ENCODE assay signal across 25 cellular contexts in genomic region chr3:134079111-134079531, GRCh38. TPM values are rescaled to one million over a fixed set of nuclear protein-coding genes. Genes with fewer than 3 reads are reported as not detected.
DNase-seq lines count a peak whose midpoint lies in the region; ATAC-seq and TF ChIP-seq lines count a peak whose summit lies in the region.
"Had no signal": no experiment of that assay in that cellular context is flagged by ENCODE, and none has a peak within 500 bp of the region (broad histone marks: within the 10 kb centered on the region; RNA-seq: fewer than 3 reads in every experiment).

No MANE protein-coding gene starts in this region.

- H3K9ac ChIP-seq in trophoblast cell (ENCODE audit: low read length), result no peak overlapping the region

- H3K14ac ChIP-seq in trophoblast cell (ENCODE audit: low read length), result no peak overlapping the region

- no peak overlapping the region for H2BK5ac ChIP-seq in trophoblast cell (ENCODE audit: low read depth, low read length, poor library complexity)

- H3K4me1 Mint-ChIP-seq in activated CD4-positive, alpha-beta memory T cell treated with anti-CD3 and anti-CD28 coated beads, Interleukin-2, amount 10 ng/mL, durations not matched to agents 7 days and 5 days, result no peaks in the 10 kb centered on the region
- H3K4me1 Mint-ChIP-seq in activated CD4-positive, alpha-beta memory T cell treated with anti-CD3 and anti-CD28 coated beads for 36 hours (ENCODE audit: low read depth), result no peaks in the 10 kb centered on the region
- H3K4me1 Mint-ChIP-seq in T-helper 2 cell treated with Interferon-gamma antibody and Interleukin-4, amounts not matched to agents 5 μg/mL and 100 μg/mL, for 36 hours (ENCODE audit: low read depth), result no peaks in the 10 kb centered on the region
- H3K4me1 Mint-ChIP-seq: activated CD4-positive, alpha-beta T cell treated with anti-CD3 and anti-CD28 coated beads for 36 hours had no signal

- no peak overlapping the region; the same call in 1 of the 2 replicates for H3K4me2 ChIP-seq in PC-9
- no peak overlapping the region for H3K4me2 ChIP-seq in trophoblast cell (ENCODE audit: low read length)

- peaks cover 9% of the 10 kb centered on the region for H3K9me3 ChIP-seq in PC-9 (ENCODE audit: insufficient read depth, low read depth)
- peaks cover 4% of the 10 kb centered on the region for H3K9me3 ChIP-seq in trophoblast cell (ENCODE audit: insufficient read depth, low read depth, low read length)
- H3K9me3 ChIP-seq: neutrophil had no signal

- BruUV-seq in PC-9 (replicated peaks; lab: Mats Ljungman, UMichigan), result no TSS peak

- no peak overlapping the region for H2BK120ac ChIP-seq in trophoblast cell (ENCODE audit: insufficient read depth, low read length, poor library complexity)

- H3K79me1 ChIP-seq in trophoblast cell (ENCODE audit: low read length), result peaks cover 9% of the 10 kb centered on the region

- no peak overlapping the region for H4K91ac ChIP-seq in trophoblast cell (ENCODE audit: low read depth, low read length)

- no peak overlapping the region for H3K4ac ChIP-seq in trophoblast cell (ENCODE audit: low read depth, low read length)

- peaks cover 17% of the 10 kb centered on the region for H3K4me1 ChIP-seq in PC-9 (replicated peaks; ENCODE audit: insufficient read depth)
- H3K4me1 ChIP-seq in trophoblast cell (ENCODE audit: control insufficient read depth in 1 of 2, insufficient read depth in 2 of 2, low read length in 2 of 2), result peaks cover 6 to 8% of the 10 kb centered on the region in 2 experiments
- H3K4me1 ChIP-seq: ascending aorta, psoas muscle, stomach had no signal

- CTCF ChIA-PET in activated CD4-positive, alpha-beta memory T cell treated with anti-CD3 and anti-CD28 coated beads, Interleukin-2, amount 10 ng/mL, durations not matched to agents 7 days and 5 days (lab: Charles Lee), result no interaction called here
- CTCF ChIA-PET in activated CD4-positive, alpha-beta memory T cell treated with anti-CD3 and anti-CD28 coated beads for 36 hours (lab: Charles Lee), result no interaction called here
- CTCF ChIA-PET in PC-9 (lab: Charles Lee), result no interaction called here

- H3K36me3 Mint-ChIP-seq in activated CD4-positive, alpha-beta memory T cell treated with anti-CD3 and anti-CD28 coated beads, Interleukin-2, amount 10 ng/mL, durations not matched to agents 7 days and 5 days (ENCODE audit: low read depth), result no peaks in the 10 kb centered on the region
- H3K36me3 Mint-ChIP-seq in activated CD4-positive, alpha-beta memory T cell treated with anti-CD3 and anti-CD28 coated beads for 36 hours, result no peaks in the 10 kb centered on the region
- H3K36me3 Mint-ChIP-seq in T-helper 2 cell treated with Interferon-gamma antibody and Interleukin-4, amounts not matched to agents 5 μg/mL and 100 μg/mL, for 36 hours (ENCODE audit: low read depth), result no peaks in the 10 kb centered on the region
- H3K36me3 Mint-ChIP-seq: CD8-positive, alpha-beta T cell; type B pancreatic cell had no signal

- H4K8ac ChIP-seq in trophoblast cell (ENCODE audit: low read depth, low read length), result no peak overlapping the region

- H3K27me3 ChIP-seq in PC-9 (ENCODE audit: insufficient read depth, low read depth), result no peaks in the 10 kb centered on the region
- H3K27me3 ChIP-seq in trophoblast cell (ENCODE audit: insufficient read depth, low read length), result no peaks in the 10 kb centered on the region
- H3K27me3 ChIP-seq in dorsolateral prefrontal cortex, result no peaks in the 10 kb centered on the region
- H3K27me3 ChIP-seq: ascending aorta, neutrophil, stomach had no signal

- H2BK12ac ChIP-seq in trophoblast cell (ENCODE audit: low read length), result no peak overlapping the region

- no peak overlapping the region for H3K27ac Mint-ChIP-seq in activated CD4-positive, alpha-beta memory T cell treated with anti-CD3 and anti-CD28 coated beads, Interleukin-2, amount 10 ng/mL, durations not matched to agents 7 days and 5 days
- no peak overlapping the region for H3K27ac Mint-ChIP-seq in activated CD4-positive, alpha-beta memory T cell treated with anti-CD3 and anti-CD28 coated beads for 36 hours
- no peak overlapping the region for H3K27ac Mint-ChIP-seq in T-helper 2 cell treated with Interferon-gamma antibody and Interleukin-4, amounts not matched to agents 5 μg/mL and 100 μg/mL, for 36 hours
- H3K27ac Mint-ChIP-seq: activated CD4-positive, alpha-beta T cell treated with anti-CD3 and anti-CD28 coated beads for 36 hours; CD8-positive, alpha-beta T cell; type B pancreatic cell had no signal

- no peak overlapping the region for H3K23ac ChIP-seq in trophoblast cell (ENCODE audit: low read length)

- H3K4me3 ChIP-seq in PC-9, result no peak overlapping the region
- H3K4me3 ChIP-seq in trophoblast cell (ENCODE audit: low read depth, low read length), result no peak overlapping the region
- no peak overlapping the region for H3K4me3 ChIP-seq in dorsolateral prefrontal cortex
- H3K4me3 ChIP-seq: ascending aorta, GM12878, psoas muscle, stomach had no signal

- no peaks in the 10 kb centered on the region for H4K20me1 ChIP-seq in PC-9 (ENCODE audit: insufficient read depth)

- H2AFZ ChIP-seq in PC-9, result no peak overlapping the region
- H2AFZ ChIP-seq in trophoblast cell (ENCODE audit: insufficient read depth, low read length, poor library complexity), result no peak overlapping the region

- H3K18ac ChIP-seq in trophoblast cell (ENCODE audit: low read length), result no peak overlapping the region

- H4K12ac ChIP-seq in trophoblast cell (ENCODE audit: low read depth, low read length), result no peak overlapping the region

- no peak overlapping the region for H3K4me3 Mint-ChIP-seq in activated CD4-positive, alpha-beta memory T cell treated with anti-CD3 and anti-CD28 coated beads, Interleukin-2, amount 10 ng/mL, durations not matched to agents 7 days and 5 days
- no peak overlapping the region for H3K4me3 Mint-ChIP-seq in activated CD4-positive, alpha-beta memory T cell treated with anti-CD3 and anti-CD28 coated beads for 36 hours
- H3K4me3 Mint-ChIP-seq in T-helper 2 cell treated with Interferon-gamma antibody and Interleukin-4, amounts not matched to agents 5 μg/mL and 100 μg/mL, for 36 hours, result no peak overlapping the region
- H3K4me3 Mint-ChIP-seq: activated CD4-positive, alpha-beta T cell treated with anti-CD3 and anti-CD28 coated beads for 36 hours; CD8-positive, alpha-beta T cell; type B pancreatic cell had no signal

- ATAC-seq in HG03520 (IDR thresholded peaks at IDR 0.05; ENCODE audit: unreplicated experiment), result no peak
- ATAC-seq: activated CD4-positive, alpha-beta T cell treated with anti-CD3 and anti-CD28 coated beads for 36 hours; CD8-positive, alpha-beta T cell; GM12878 had no signal

- no peaks in the 10 kb centered on the region for H3K9me3 Mint-ChIP-seq in activated CD4-positive, alpha-beta memory T cell treated with anti-CD3 and anti-CD28 coated beads, Interleukin-2, amount 10 ng/mL, durations not matched to agents 7 days and 5 days
- H3K9me3 Mint-ChIP-seq in activated CD4-positive, alpha-beta memory T cell treated with anti-CD3 and anti-CD28 coated beads for 36 hours, result no peaks in the 10 kb centered on the region
- no peaks in the 10 kb centered on the region for H3K9me3 Mint-ChIP-seq in T-helper 2 cell treated with Interferon-gamma antibody and Interleukin-4, amounts not matched to agents 5 μg/mL and 100 μg/mL, for 36 hours
- H3K9me3 Mint-ChIP-seq: CD8-positive, alpha-beta T cell had no signal

- no peak for TF ChIP-seq CTCF in PC-9 (conservative IDR thresholded peaks at IDR 0.05)
- no peak for TF ChIP-seq CTCF in dorsolateral prefrontal cortex (IDR thresholded peaks at IDR 0.05 in 54 of 56, conservative IDR thresholded peaks at IDR 0.05 in 2 of 56; ENCODE audit: low read depth in 1 of 56, partially characterized antibody in 56 of 56)

- peaks cover 8% of the 10 kb centered on the region for H3K27me3 Mint-ChIP-seq in activated CD4-positive, alpha-beta memory T cell treated with anti-CD3 and anti-CD28 coated beads, Interleukin-2, amount 10 ng/mL, durations not matched to agents 7 days and 5 days
- peaks cover 3% of the 10 kb centered on the region for H3K27me3 Mint-ChIP-seq in activated CD4-positive, alpha-beta memory T cell treated with anti-CD3 and anti-CD28 coated beads for 36 hours
- H3K27me3 Mint-ChIP-seq in T-helper 2 cell treated with Interferon-gamma antibody and Interleukin-4, amounts not matched to agents 5 μg/mL and 100 μg/mL, for 36 hours (ENCODE audit: low read depth), result peaks cover 5% of the 10 kb centered on the region
- H3K27me3 Mint-ChIP-seq: activated CD4-positive, alpha-beta T cell treated with anti-CD3 and anti-CD28 coated beads for 36 hours; type B pancreatic cell had no signal

- no peaks in the 10 kb centered on the region for H3F3A ChIP-seq in PC-9 (ENCODE audit: insufficient read depth, low read depth)

- H3K79me2 ChIP-seq in PC-9 (ENCODE audit: low read depth) (no peaks in the 10 kb centered on the region), trophoblast cell (ENCODE audit: control insufficient read depth, insufficient read depth, low read length, poor library complexity) (peaks cover 5% of the 10 kb centered on the region)

- H2AK5ac ChIP-seq in trophoblast cell (ENCODE audit: low read length), result no peak overlapping the region

- DNase-seq in activated CD4-positive, alpha-beta memory T cell treated with anti-CD3 and anti-CD28 coated beads, Interleukin-2, amount 10 ng/mL, durations not matched to agents 7 days and 5 days, result peak; percentile 6
- DNase-seq in activated CD4-positive, alpha-beta memory T cell treated with anti-CD3 and anti-CD28 coated beads for 36 hours, result no peak
- peak in 1 of 2 experiments; percentile 46 for DNase-seq in PC-9
- peak; percentile 20 for DNase-seq in fibroblast of gingiva (ENCODE audit: low read depth)
- DNase-seq in trophoblast cell, result peak; percentile 90 to 98
- no peak for DNase-seq in T-helper 2 cell treated with Interferon-gamma antibody and Interleukin-4, amounts not matched to agents 5 μg/mL and 100 μg/mL, for 36 hours (ENCODE audit: low spot score)
- no peak for DNase-seq in dorsolateral prefrontal cortex
- DNase-seq: activated CD4-positive, alpha-beta T cell treated with anti-CD3 and anti-CD28 coated beads for 36 hours; activated naive CD4-positive, alpha-beta T cell treated with anti-CD3 and anti-CD28 coated beads, Interleukin-2, amount 50 U/mL, for 16 hours; CD8-positive, alpha-beta T cell; effector CD4-positive, alpha-beta T cell; erythroblast; NCI-H1092; NCI-H187; NCI-H526 treated with DMSO at 0.1 percent for 48 hours; psoas muscle; stimulated activated CD8-positive, alpha-beta memory T cell treated with anti-CD3 and anti-CD28 coated beads, Interleukin-4, amount 100 ng/mL, for 48 hours; stomach had no signal

- no CpG with 5 or more reads among the region's 4 CpGs for WGBS in trophoblast cell (ENCODE audit: extremely low coverage, insufficient coverage, insufficient read length)

- H3K27ac ChIP-seq in PC-9, result peak overlapping the region; percentile 12
- H3K27ac ChIP-seq in trophoblast cell (ENCODE audit: low read depth, low read length), result no peak overlapping the region
- no peak overlapping the region for H3K27ac ChIP-seq in dorsolateral prefrontal cortex
- H3K27ac ChIP-seq: 22Rv1, ascending aorta, neutrophil, psoas muscle, stomach had no signal

- no peaks in the 10 kb centered on the region for H3K36me3 ChIP-seq in PC-9 (ENCODE audit: low read depth)
- no peaks in the 10 kb centered on the region for H3K36me3 ChIP-seq in trophoblast cell (ENCODE audit: control insufficient read depth in 1 of 2, insufficient read depth in 2 of 2, low read length in 2 of 2)
- H3K36me3 ChIP-seq: ascending aorta, neutrophil, stomach had no signal

- POLR2A ChIA-PET in activated CD4-positive, alpha-beta memory T cell treated with anti-CD3 and anti-CD28 coated beads, Interleukin-2, amount 10 ng/mL, durations not matched to agents 7 days and 5 days (lab: Charles Lee), result no interaction called here
- POLR2A ChIA-PET in activated CD4-positive, alpha-beta memory T cell treated with anti-CD3 and anti-CD28 coated beads for 36 hours (lab: Charles Lee), result no interaction called here
- POLR2A ChIA-PET in PC-9 (lab: Charles Lee; ENCODE audit: unreplicated experiment), result no interaction called here

- intact Hi-C loops in activated CD4-positive, alpha-beta memory T cell treated with anti-CD3 and anti-CD28 coated beads for 36 hours (cut with micrococcal nuclease), result no loop called here
- intact Hi-C loops in PC-9 (cut with micrococcal nuclease; ENCODE audit: unreplicated experiment), result no loop called here
- intact Hi-C loops in dorsolateral prefrontal cortex (cut with DNase I), result no loop called here

- no peaks in the 10 kb centered on the region for H3K9me2 ChIP-seq in PC-9 (ENCODE audit: insufficient read depth)

RNA-seq across cellular contexts. Expression of gene SLCO2A1, which starts 49.4 kb away (rescaled TPM):
- not detected for total RNA-seq in activated CD4-positive, alpha-beta memory T cell treated with anti-CD3 and anti-CD28 coated beads, Interleukin-2, amount 10 ng/mL, durations not matched to agents 7 days and 5 days
- not detected for total RNA-seq in activated CD4-positive, alpha-beta memory T cell treated with anti-CD3 and anti-CD28 coated beads for 36 hours
- total RNA-seq in PC-9 (2021) (0.44 and 0.70 TPM in 2 replicates), dorsolateral prefrontal cortex (10 to 100 TPM in 3 of 120 experiments, 1 to 10 TPM in 116, under 1 TPM in 1; 0.93 to 10.5 (median 5.3) TPM)
- 416 and 421 TPM in 2 replicates for polyA plus RNA-seq in trophoblast cell (2013)
- total RNA-seq: activated CD4-positive, alpha-beta T cell treated with anti-CD3 and anti-CD28 coated beads for 36 hours; CD8-positive, alpha-beta T cell; T-helper 1 cell treated with Interleukin-12 subunit alpha and Interleukin-12 subunit beta and Interleukin-4 antibody, amounts not matched to agents 30 ng/mL and 1 ng/mL, for 36 hours had no signal
- polyA plus RNA-seq: GM12878 had no signal

Comparison
In these comparisons a context has a peak if more than half of its experiments do, and no peak if none do; other contexts are left out.
1. DNase-seq: peak in activated CD4-positive, alpha-beta memory T cell treated with anti-CD3 and anti-CD28 coated beads, Interleukin-2, amount 10 ng/mL, durations not matched to agents 7 days and 5 days (single experiment), fibroblast of gingiva (single experiment) and trophoblast cell (2 of 2); none in activated CD4-positive, alpha-beta memory T cell treated with anti-CD3 and anti-CD28 coated beads for 36 hours (single experiment), T-helper 2 cell treated with Interferon-gamma antibody and Interleukin-4, amounts not matched to agents 5 μg/mL and 100 μg/mL, for 36 hours (single experiment) and dorsolateral prefrontal cortex (0 of 10).